In genomic region chr6:125956506-125957390, GRCh38 we compare ENCODE assay signal across 1 cellular context.
TF ChIP-seq lines count a peak whose summit lies in the region.

TSS of gene HINT3 (plus strand) at chr6:125956770. CDS start at chr6:125956978, 208 bp downstream.

TF ChIP-seq in K562, 482 proteins besides CTCF, POLR2A, EP300 and RAD21 (continued from another document and continues in another):
- TF ChIP-seq REST (CRISPR knock-in tag; IDR thresholded peaks at IDR 0.05; ENCODE audit: low read depth) (peak; percentile 66; the same call in 1 of the 2 replicates), TBP (optimal IDR thresholded peaks at IDR 0.05; ENCODE audit: low read depth, low read length) (peak; percentile 71), TOE1 (IDR thresholded peaks at IDR 0.05; ENCODE audit: borderline replicate concordance) (peak; percentile 76), TOE1 (CRISPR knock-in tag; IDR thresholded peaks at IDR 0.05; ENCODE audit: borderline replicate concordance, low read depth) (peak; percentile 90; the same call in 1 of the 2 replicates), U2AF2 (optimal IDR thresholded peaks at IDR 0.05; ENCODE audit: low read depth, low read length) (no peak), SETDB1 (IDR thresholded peaks at IDR 0.05; ENCODE audit: low read length) (peak; percentile 94), TARDBP (IDR thresholded peaks at IDR 0.05) (peak; percentile 95), TRIM24 (IDR thresholded peaks at IDR 0.05) (peak in 1 of 2 experiments; percentile 62; a peak in 1 of 4 replicates), PCBP1 (IDR thresholded peaks at IDR 0.05; ENCODE audit: low read depth, low read length, poor library complexity, severe bottlenecking) (peak; percentile 71), RERE (CRISPR knock-in tag; IDR thresholded peaks at IDR 0.05; ENCODE audit: borderline replicate concordance) (no peak), ZNF586 (CRISPR knock-in tag; conservative IDR thresholded peaks at IDR 0.05) (no peak), CHAMP1 (IDR thresholded peaks at IDR 0.05) (peak; percentile 99), HIVEP1 (CRISPR knock-in tag; IDR thresholded peaks at IDR 0.05) (no peak), EWSR1 (IDR thresholded peaks at IDR 0.05; ENCODE audit: borderline replicate concordance, low read depth, partially characterized antibody) (no peak), TCF3 (CRISPR knock-in tag; IDR thresholded peaks at IDR 0.05) (peak; percentile 69), EP400 (IDR thresholded peaks at IDR 0.05) (peak; percentile 93), NFRKB (IDR thresholded peaks at IDR 0.05; ENCODE audit: low read depth) (peak; percentile 84), ZBTB5 (IDR thresholded peaks at IDR 0.05) (no peak), OTX1 (CRISPR knock-in tag; IDR thresholded peaks at IDR 0.05) (no peak), NCOA1 (IDR thresholded peaks at IDR 0.05; ENCODE audit: low read depth) (peak; percentile 90), RBM17 (IDR thresholded peaks at IDR 0.05; ENCODE audit: borderline replicate concordance, low read depth, low read length) (no peak), GTF2F1 (IDR thresholded peaks at IDR 0.05; ENCODE audit: low read depth, low read length) (0 out of 2 replicates have a peak, but pooled peaks have one; percentile 37), MTA1 (IDR thresholded peaks at IDR 0.05; ENCODE audit: borderline replicate concordance) (peak; percentile 97), ELK3 (CRISPR knock-in tag; IDR thresholded peaks at IDR 0.05) (no peak), U2AF1 (optimal IDR thresholded peaks at IDR 0.05; ENCODE audit: low read depth, low read length) (no peak), ZNF253 (CRISPR knock-in tag; conservative IDR thresholded peaks at IDR 0.05) (no peak), ETS1 (conservative IDR thresholded peaks at IDR 0.05; ENCODE audit: control insufficient read depth, low read depth, low read length) (peak; percentile 56), GATAD2A (IDR thresholded peaks at IDR 0.05) (no peak), FOXJ3 (CRISPR knock-in tag; IDR thresholded peaks at IDR 0.05) (no peak), MYC (IDR thresholded peaks at IDR 0.05; ENCODE audit: low read depth, low read length) (peak; percentile 77), MYC (CRISPR knock-in tag; IDR thresholded peaks at IDR 0.05; ENCODE audit: borderline replicate concordance, low read depth) (peak; percentile 85; the same call in 1 of the 2 replicates), ZNF143 (CRISPR knock-in tag; IDR thresholded peaks at IDR 0.05) (peak; percentile 59)
- TF ChIP-seq, protein P1, sequence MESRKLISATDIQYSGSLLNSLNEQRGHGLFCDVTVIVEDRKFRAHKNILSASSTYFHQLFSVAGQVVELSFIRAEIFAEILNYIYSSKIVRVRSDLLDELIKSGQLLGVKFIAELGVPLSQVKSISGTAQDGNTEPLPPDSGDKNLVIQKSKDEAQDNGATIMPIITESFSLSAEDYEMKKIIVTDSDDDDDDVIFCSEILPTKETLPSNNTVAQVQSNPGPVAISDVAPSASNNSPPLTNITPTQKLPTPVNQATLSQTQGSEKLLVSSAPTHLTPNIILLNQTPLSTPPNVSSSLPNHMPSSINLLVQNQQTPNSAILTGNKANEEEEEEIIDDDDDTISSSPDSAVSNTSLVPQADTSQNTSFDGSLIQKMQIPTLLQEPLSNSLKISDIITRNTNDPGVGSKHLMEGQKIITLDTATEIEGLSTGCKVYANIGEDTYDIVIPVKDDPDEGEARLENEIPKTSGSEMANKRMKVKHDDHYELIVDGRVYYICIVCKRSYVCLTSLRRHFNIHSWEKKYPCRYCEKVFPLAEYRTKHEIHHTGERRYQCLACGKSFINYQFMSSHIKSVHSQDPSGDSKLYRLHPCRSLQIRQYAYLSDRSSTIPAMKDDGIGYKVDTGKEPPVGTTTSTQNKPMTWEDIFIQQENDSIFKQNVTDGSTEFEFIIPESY (CRISPR knock-in tag; IDR thresholded peaks at IDR 0.05) = peak; percentile 82
- TF ChIP-seq, protein P2, sequence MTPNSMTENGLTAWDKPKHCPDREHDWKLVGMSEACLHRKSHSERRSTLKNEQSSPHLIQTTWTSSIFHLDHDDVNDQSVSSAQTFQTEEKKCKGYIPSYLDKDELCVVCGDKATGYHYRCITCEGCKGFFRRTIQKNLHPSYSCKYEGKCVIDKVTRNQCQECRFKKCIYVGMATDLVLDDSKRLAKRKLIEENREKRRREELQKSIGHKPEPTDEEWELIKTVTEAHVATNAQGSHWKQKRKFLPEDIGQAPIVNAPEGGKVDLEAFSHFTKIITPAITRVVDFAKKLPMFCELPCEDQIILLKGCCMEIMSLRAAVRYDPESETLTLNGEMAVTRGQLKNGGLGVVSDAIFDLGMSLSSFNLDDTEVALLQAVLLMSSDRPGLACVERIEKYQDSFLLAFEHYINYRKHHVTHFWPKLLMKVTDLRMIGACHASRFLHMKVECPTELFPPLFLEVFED (CRISPR knock-in tag; conservative IDR thresholded peaks at IDR 0.05) = no peak
- TF ChIP-seq, protein P3, sequence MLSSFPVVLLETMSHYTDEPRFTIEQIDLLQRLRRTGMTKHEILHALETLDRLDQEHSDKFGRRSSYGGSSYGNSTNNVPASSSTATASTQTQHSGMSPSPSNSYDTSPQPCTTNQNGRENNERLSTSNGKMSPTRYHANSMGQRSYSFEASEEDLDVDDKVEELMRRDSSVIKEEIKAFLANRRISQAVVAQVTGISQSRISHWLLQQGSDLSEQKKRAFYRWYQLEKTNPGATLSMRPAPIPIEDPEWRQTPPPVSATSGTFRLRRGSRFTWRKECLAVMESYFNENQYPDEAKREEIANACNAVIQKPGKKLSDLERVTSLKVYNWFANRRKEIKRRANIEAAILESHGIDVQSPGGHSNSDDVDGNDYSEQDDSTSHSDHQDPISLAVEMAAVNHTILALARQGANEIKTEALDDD (IDR thresholded peaks at IDR 0.05) = peak; percentile 62; the same call in 1 of the 2 replicates
- TF ChIP-seq, protein P4, sequence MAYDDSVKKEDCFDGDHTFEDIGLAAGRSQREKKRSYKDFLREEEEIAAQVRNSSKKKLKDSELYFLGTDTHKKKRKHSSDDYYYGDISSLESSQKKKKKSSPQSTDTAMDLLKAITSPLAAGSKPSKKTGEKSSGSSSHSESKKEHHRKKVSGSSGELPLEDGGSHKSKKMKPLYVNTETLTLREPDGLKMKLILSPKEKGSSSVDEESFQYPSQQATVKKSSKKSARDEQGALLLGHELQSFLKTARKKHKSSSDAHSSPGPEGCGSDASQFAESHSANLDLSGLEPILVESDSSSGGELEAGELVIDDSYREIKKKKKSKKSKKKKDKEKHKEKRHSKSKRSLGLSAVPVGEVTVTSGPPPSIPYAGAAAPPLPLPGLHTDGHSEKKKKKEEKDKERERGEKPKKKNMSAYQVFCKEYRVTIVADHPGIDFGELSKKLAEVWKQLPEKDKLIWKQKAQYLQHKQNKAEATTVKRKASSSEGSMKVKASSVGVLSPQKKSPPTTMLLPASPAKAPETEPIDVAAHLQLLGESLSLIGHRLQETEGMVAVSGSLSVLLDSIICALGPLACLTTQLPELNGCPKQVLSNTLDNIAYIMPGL (CRISPR knock-in tag; IDR thresholded peaks at IDR 0.05) = peak; percentile 96
